In genomic region chr22:33126881-33127280, GRCh38 we compare ENCODE assay signal across 12 cellular contexts.
DNase-seq lines count a peak whose midpoint lies in the region; ATAC-seq, FAIRE-seq and TF ChIP-seq lines count a peak whose summit lies in the region.
"Had no signal": no experiment of that assay in that cellular context is flagged by ENCODE, and none has a peak within 500 bp of the region (broad histone marks: within the 10 kb centered on the region; RNA-seq: fewer than 3 reads in every experiment).

No MANE protein-coding gene starts in this region.

- H3K27ac ChIP-seq in A673 (ENCODE audit: low read depth, low read length, poor library complexity, severe bottlenecking) (no peak overlapping the region), GM23338 (ENCODE audit: low read depth) (no peak overlapping the region), small intestine (ENCODE audit: low read depth in 1 of 2, low read length in 1 of 2) (no peak overlapping the region), prostate gland (no peak overlapping the region)

- no peaks in the 10 kb centered on the region for H3K4me1 Mint-ChIP-seq in GM23338
- H3K4me1 Mint-ChIP-seq: activated CD4-positive, alpha-beta memory T cell treated with anti-CD3 and anti-CD28 coated beads, Interleukin-2, amount 10 ng/mL, durations not matched to agents 7 days and 5 days had no signal

- POLR2A ChIA-PET in A673 (lab: Charles Lee; ENCODE audit: low non-redundant PET): no interaction called here

- H3F3A ChIP-seq in GM23338 (replicated peaks; ENCODE audit: low read depth): no peaks in the 10 kb centered on the region

- no TSS peak for BruUV-seq in A673 (replicated peaks; lab: Mats Ljungman, UMichigan)

- no peak overlapping the region for H2AFZ ChIP-seq in GM23338

- H3K4me3 ChIP-seq in A673 (ENCODE audit: low read depth, low read length, poor library complexity, severe bottlenecking) (no peak overlapping the region), GM23338 (no peak overlapping the region), small intestine (ENCODE audit: low read depth in 1 of 2, low read length in 2 of 2) (no peak overlapping the region), prostate gland (no peak overlapping the region)
- H3K4me3 ChIP-seq: lung had no signal

- no peak overlapping the region for H3K4me3 Mint-ChIP-seq in GM23338
- H3K4me3 Mint-ChIP-seq: activated CD4-positive, alpha-beta memory T cell treated with anti-CD3 and anti-CD28 coated beads, Interleukin-2, amount 10 ng/mL, durations not matched to agents 7 days and 5 days; CD4-positive, alpha-beta T cell had no signal

- no peaks in the 10 kb centered on the region; the same call in 2 of the 3 replicates for H3K36me3 Mint-ChIP-seq in GM23338 (ENCODE audit: low read depth)

- H3K4me2 ChIP-seq in GM23338: no peak overlapping the region

- ATAC-seq in GM23338: peak; percentile 98

- TF ChIP-seq CTCF in A673 (conservative IDR thresholded peaks at IDR 0.05; ENCODE audit: low read depth, low read length) (no peak; the same call in 1 of the 2 replicates), GM23338 (conservative IDR thresholded peaks at IDR 0.05; ENCODE audit: low read depth in 2 of 2) (peak; percentile 76 to 88), prostate gland (IDR thresholded peaks at IDR 0.05) (no peak)

- CTCF ChIA-PET in A673 (lab: Charles Lee): no interaction called here

- H3K27ac Mint-ChIP-seq in GM23338: no peak overlapping the region
- H3K27ac Mint-ChIP-seq: activated CD4-positive, alpha-beta memory T cell treated with anti-CD3 and anti-CD28 coated beads, Interleukin-2, amount 10 ng/mL, durations not matched to agents 7 days and 5 days; CD4-positive, alpha-beta T cell had no signal

- H3K27me3 Mint-ChIP-seq in GM23338 (ENCODE audit: insufficient read depth, low read depth, poor library complexity): peaks cover 10% of the 10 kb centered on the region
- H3K27me3 Mint-ChIP-seq: activated CD4-positive, alpha-beta memory T cell treated with anti-CD3 and anti-CD28 coated beads, Interleukin-2, amount 10 ng/mL, durations not matched to agents 7 days and 5 days had no signal

- DNase-seq in A673 (ENCODE audit: low spot score) (peak; percentile 17), GM23338 (ENCODE audit: low spot score) (peak; percentile 75), SK-N-DZ (ENCODE audit: low spot score) (peak; percentile 81), inferior parietal cortex (ENCODE audit: extremely low spot score) (peak; percentile 52), small intestine (no peak), DMS79 treated with DMSO at 0.1 percent for 48 hours (lab: John Stamatoyannopoulos, UW) (no peak), prostate gland (ENCODE audit: low spot score) (no peak)
- DNase-seq in activated T-cell treated with anti-CD3 and anti-CD28 coated beads, Interleukin-2, amount 50 U/mL, for 1 hour: no peak
- DNase-seq: activated CD4-positive, alpha-beta memory T cell treated with anti-CD3 and anti-CD28 coated beads, Interleukin-2, amount 10 ng/mL, durations not matched to agents 7 days and 5 days; CD4-positive, alpha-beta T cell; SIG-M5 had no signal

- H3K9me2 ChIP-seq in GM23338 (ENCODE audit: insufficient read depth): peaks cover 3% of the 10 kb centered on the region

- intact Hi-C loops in A673 (cut with micrococcal nuclease; ENCODE audit: unreplicated experiment): no loop called here
- intact Hi-C loops in prostate gland (cut with DNase I): no loop called here

- H3K4me1 ChIP-seq in A673 (ENCODE audit: insufficient read depth, low read length, poor library complexity, severe bottlenecking) (no peaks in the 10 kb centered on the region), GM23338 (ENCODE audit: insufficient read depth) (no peaks in the 10 kb centered on the region), small intestine (ENCODE audit: control insufficient read depth in 2 of 2, insufficient read depth in 1 of 2, low read depth in 1 of 2, low read length in 1 of 2) (no peaks in the 10 kb centered on the region), prostate gland (replicated peaks) (no peaks in the 10 kb centered on the region)

- no peaks in the 10 kb centered on the region for H3K79me2 ChIP-seq in GM23338 (replicated peaks; ENCODE audit: insufficient read depth)

- TF ChIP-seq POLR2A in prostate gland (IDR thresholded peaks at IDR 0.05): no peak

- H3K9me3 Mint-ChIP-seq in GM23338: no peaks in the 10 kb centered on the region; the same call in 1 of the 3 replicates

- FAIRE-seq in small intestine (lab: Jason Lieb, UNC): no peak

- H3K27me3 ChIP-seq in A673 (replicated peaks; ENCODE audit: insufficient read depth, low read depth, low read length, poor library complexity) (no peaks in the 10 kb centered on the region), GM23338 (ENCODE audit: insufficient read depth) (no peaks in the 10 kb centered on the region), small intestine (ENCODE audit: control insufficient read depth in 2 of 2, insufficient read depth in 2 of 2, low read length in 2 of 2) (no peaks in the 10 kb centered on the region), prostate gland (replicated peaks; ENCODE audit: insufficient read depth) (no peaks in the 10 kb centered on the region)

- 12 to 19% (median 18%) methylated on average over 3 of the region's 3 CpGs for WGBS in small intestine, 3 donors
- 7% methylated on average over 3 of the region's 3 CpGs for WGBS in prostate gland

- H3K36me3 ChIP-seq in A673 (ENCODE audit: insufficient read depth, low read length, poor library complexity, severe bottlenecking) (no peaks in the 10 kb centered on the region), GM23338 (ENCODE audit: insufficient read depth) (no peaks in the 10 kb centered on the region), small intestine (ENCODE audit: control insufficient read depth in 2 of 2, insufficient read depth in 2 of 2, low read length in 2 of 2) (no peaks in the 10 kb centered on the region), prostate gland (no peaks in the 10 kb centered on the region)

- H3K9me3 ChIP-seq in A673 (ENCODE audit: low read depth, low read length, poor library complexity, severe bottlenecking) (peaks cover 6% of the 10 kb centered on the region), small intestine (ENCODE audit: control insufficient read depth, low read depth) (no peaks in the 10 kb centered on the region), prostate gland (no peaks in the 10 kb centered on the region)

- H4K20me1 ChIP-seq in GM23338 (replicated peaks; ENCODE audit: insufficient read depth): no peaks in the 10 kb centered on the region

TF ChIP-seq in GM23338, 12 proteins besides CTCF, POLR2A, EP300 and RAD21:
- TF ChIP-seq ZNF114 (CRISPR knock-in tag; IDR thresholded peaks at IDR 0.05) (no peak), STAT1 (IDR thresholded peaks at IDR 0.05; ENCODE audit: unreplicated experiment) (no peak), EZH2 (IDR thresholded peaks at IDR 0.05; ENCODE audit: low read depth, unreplicated experiment) (no peak)

Comparison
In these comparisons a context has a peak if more than half of its experiments do, and no peak if none do; other contexts are left out.
1. DNase-seq: peak in A673 (single experiment), GM23338 (single experiment), SK-N-DZ (single experiment) and inferior parietal cortex (single experiment); none in activated T-cell treated with anti-CD3 and anti-CD28 coated beads, Interleukin-2, amount 50 U/mL, for 1 hour (single experiment), small intestine (single experiment), DMS79 treated with DMSO at 0.1 percent for 48 hours (single experiment) and prostate gland (single experiment).
2. CTCF ChIP-seq: peak in GM23338 (2 of 2); none in A673 (single experiment) and prostate gland (0 of 4).